8 cellular contexts compared by ENCODE assay signal in the genomic region with DNA sequence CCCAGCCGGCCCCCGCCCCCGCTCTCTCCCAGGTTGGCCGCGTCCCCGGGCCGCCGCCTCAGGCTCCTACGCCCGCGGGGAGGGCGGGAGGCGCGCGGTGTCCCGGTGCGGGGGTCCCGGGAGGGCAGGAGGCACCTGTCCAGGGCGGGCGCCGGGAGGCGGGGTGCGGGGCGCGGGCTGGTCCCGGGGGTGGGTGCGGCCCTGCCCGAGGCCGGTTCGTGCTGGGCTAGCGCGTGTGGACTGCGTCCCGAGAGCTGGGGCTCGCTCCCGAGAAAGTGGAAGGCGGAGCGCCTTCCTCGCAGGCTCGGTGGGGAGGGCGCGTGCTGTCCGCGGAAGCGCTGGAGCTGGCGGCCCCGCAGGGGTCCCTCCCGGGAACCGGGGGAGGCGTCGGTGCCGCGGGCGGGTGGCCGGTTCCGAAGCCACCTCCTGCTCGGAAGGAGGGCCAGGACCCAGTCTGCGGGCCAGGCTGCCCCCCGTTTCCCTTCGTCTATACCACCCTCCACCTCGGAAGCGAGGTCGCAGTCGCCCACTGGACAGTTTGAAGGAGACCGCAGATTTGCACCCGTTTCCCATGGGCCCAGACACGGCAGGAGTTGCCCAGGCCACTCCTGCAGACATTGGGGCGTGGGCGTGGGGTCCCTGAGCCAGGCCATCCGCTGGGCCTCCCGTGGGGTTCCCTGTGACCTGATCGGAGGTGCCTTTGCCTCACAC. TPM values are rescaled to one million over a fixed set of nuclear protein-coding genes. Genes with fewer than 3 reads are reported as not detected.
A peak's percentile ranks its signal among the peaks of the same experiment; 100 is the strongest.
DNase-seq lines count a peak whose midpoint lies in the region; ATAC-seq, FAIRE-seq and TF ChIP-seq lines count a peak whose summit lies in the region.

No MANE protein-coding gene starts in this region.

- H3K4me3 ChIP-seq in endothelial cell of umbilical vein (replicated peaks in 1 of 3; ENCODE audit: insufficient read depth in 1 of 3, low read depth in 1 of 3, low read length in 3 of 3), result peak overlapping the region; percentile 31 to 75 (median 58)

- H3K27me3 ChIP-seq in endothelial cell of umbilical vein (ENCODE audit: control insufficient read depth in 2 of 2, insufficient read depth in 2 of 2, low read length in 2 of 2), result no peaks in the 10 kb centered on the region

- H3K9ac ChIP-seq in ES-I3 (ENCODE audit: low read depth, low read length), result peak overlapping the region; percentile 74
- H3K9ac ChIP-seq in endothelial cell of umbilical vein (replicated peaks; ENCODE audit: extremely low read depth, insufficient read depth, low read length), result peak overlapping the region; percentile 41

- H3K9me3 Mint-ChIP-seq in naive B cell, result no peaks in the 10 kb centered on the region

- CTCF ChIA-PET in endothelial cell of umbilical vein (lab: Charles Lee), result interaction anchor here (1.0 to 1.8 kb wide), 6 partner anchors 10 to 185 kb away, joined by 4 to 7 read pairs (median 4); no protein-coding TSS in a partner anchor

- ATAC-seq in naive B cell (ENCODE audit: low read depth in 2 of 2), result no peak
- no peak for ATAC-seq in GM21390 (IDR thresholded peaks at IDR 0.05; ENCODE audit: unreplicated experiment)

- H3K4me3 Mint-ChIP-seq in naive B cell, result peak overlapping the region; percentile 80 to 99 (median 90)

- H3K79me2 ChIP-seq in endothelial cell of umbilical vein (ENCODE audit: control insufficient read depth, insufficient read depth, low read length), result peaks cover 51% of the 10 kb centered on the region

- dilution Hi-C loops in endothelial cell of umbilical vein (cut with MboI; ENCODE audit: extremely low pct_ligation_motif_present, low sequenced_read_pairs), result no loop called here

- no peak for TF ChIP-seq CTCF in endothelial cell of umbilical vein (IDR thresholded peaks at IDR 0.05; ENCODE audit: extremely low read depth in 1 of 2, insufficient read depth in 1 of 2, low read depth in 1 of 2, low read length in 2 of 2)

- H2AFZ ChIP-seq in endothelial cell of umbilical vein (ENCODE audit: low read depth, low read length), result peak overlapping the region; percentile 18

- H3K27ac ChIP-seq in endothelial cell of umbilical vein (ENCODE audit: insufficient read depth, low read depth, low read length), result no peak overlapping the region

- no peaks in the 10 kb centered on the region; the same call in 1 of the 2 replicates for H3K36me3 ChIP-seq in ES-I3 (ENCODE audit: insufficient read depth, low read length)
- H3K36me3 ChIP-seq in endothelial cell of umbilical vein (ENCODE audit: control insufficient read depth in 2 of 2, extremely low read depth in 1 of 2, insufficient read depth in 2 of 2, low read length in 2 of 2), result no peaks in the 10 kb centered on the region

- DNase-seq in H54 (ENCODE audit: insufficient read length, low spot score) (peak; percentile 48), RKO (ENCODE audit: low spot score) (peak; percentile 16), endothelial cell of umbilical vein (ENCODE audit: low read depth, low spot score) (no peak), naive B cell (no peak), LoVo (ENCODE audit: low spot score) (no peak), T-helper 9 cell (no peak)

- H3K9me3 ChIP-seq in ES-I3 (ENCODE audit: control insufficient read depth, insufficient read depth, low read length), result no peaks in the 10 kb centered on the region
- no peaks in the 10 kb centered on the region for H3K9me3 ChIP-seq in endothelial cell of umbilical vein (replicated peaks; ENCODE audit: control insufficient read depth, insufficient read depth, low read length)

- POLR2A ChIA-PET in endothelial cell of umbilical vein (lab: Charles Lee), result interaction anchor here (0.5 to 1.0 kb wide), 2 partner anchors 25 to 111 kb away, joined by 3 read pairs; no protein-coding TSS in a partner anchor

- peaks cover 7% of the 10 kb centered on the region for H3K4me1 ChIP-seq in ES-I3 (ENCODE audit: insufficient read depth, low read length)
- H3K4me1 ChIP-seq in endothelial cell of umbilical vein (ENCODE audit: control insufficient read depth, extremely low read depth, insufficient read depth, low read length), result peaks cover 24% of the 10 kb centered on the region

- peak overlapping the region; percentile 65 for H3K4me2 ChIP-seq in endothelial cell of umbilical vein (ENCODE audit: insufficient read depth, low read length)

- BruUV-seq in endothelial cell of umbilical vein (replicated peaks; lab: Mats Ljungman, UMichigan), result no TSS peak

- no peaks in the 10 kb centered on the region for H4K20me1 ChIP-seq in endothelial cell of umbilical vein (replicated peaks; ENCODE audit: control insufficient read depth, extremely low read depth, insufficient read depth, low read length)

- H3K9me1 ChIP-seq in endothelial cell of umbilical vein (replicated peaks; ENCODE audit: control insufficient read depth, extremely low read depth, insufficient read depth, low read length), result no peaks in the 10 kb centered on the region

- FAIRE-seq in H54 (lab: Jason Lieb, UNC), result no peak
- no peak for FAIRE-seq in endothelial cell of umbilical vein (lab: Jason Lieb, UNC)

- intact Hi-C loops in endothelial cell of umbilical vein (cut with micrococcal nuclease), result loop anchor here (5.0 kb wide), 1 partner anchor 131 kb away; the partner anchor contains the start of gene PPP1R13B

- no peaks in the 10 kb centered on the region for H3K27me3 Mint-ChIP-seq in naive B cell

- peaks cover 24 to 52% (median 38%) of the 10 kb centered on the region in 3 donors for H3K4me1 Mint-ChIP-seq in naive B cell

- no peaks in the 10 kb centered on the region for H3K36me3 Mint-ChIP-seq in naive B cell

- TF ChIP-seq POLR2A in H54 (IDR thresholded peaks at IDR 0.05; ENCODE audit: low read depth, low read length) (no peak), endothelial cell of umbilical vein (IDR thresholded peaks at IDR 0.05; ENCODE audit: low read depth, low read length) (no peak)

- H3K27ac Mint-ChIP-seq in naive B cell, result peak overlapping the region in 2 of 6 donors; percentile 34 to 76

TF ChIP-seq in endothelial cell of umbilical vein, 7 proteins besides CTCF, POLR2A, EP300 and RAD21:
- TF ChIP-seq JUN (IDR thresholded peaks at IDR 0.05; ENCODE audit: borderline replicate concordance, insufficient read depth, insufficient read length, low read depth), result no peak
- no peak for TF ChIP-seq POLR2AphosphoS5 (IDR thresholded peaks at IDR 0.05; ENCODE audit: insufficient read depth, low read depth, low read length)
- no peak for TF ChIP-seq EZH2 (IDR thresholded peaks at IDR 0.05; ENCODE audit: borderline replicate concordance, low read depth, low read length, severe bottlenecking)
- no peak for TF ChIP-seq MYC (IDR thresholded peaks at IDR 0.05; ENCODE audit: low read depth, low read length)
- no peak for TF ChIP-seq MAX (IDR thresholded peaks at IDR 0.05; ENCODE audit: insufficient read depth, insufficient read length)
- TF ChIP-seq GATA2 (IDR thresholded peaks at IDR 0.05; ENCODE audit: insufficient read depth, insufficient read length, low read depth, low read length), result no peak
- no peak for TF ChIP-seq FOS (IDR thresholded peaks at IDR 0.05; ENCODE audit: borderline replicate concordance, insufficient read depth, low read length)
TF ChIP-seq in endothelial cell of umbilical vein: peak in this region for 0.

RNA-seq across cellular contexts. Expression of gene ZFYVE21, which starts 0.6 kb away (rescaled TPM):
- total RNA-seq in endothelial cell of umbilical vein, result 54.5 and 55.8 TPM in 2 replicates
- polyA plus RNA-seq in endothelial cell of umbilical vein (98.3 and 126 TPM in 2 replicates), naive B cell (ENCODE audit: low read depth in 6 of 6) (10 to 100 TPM in 1 of 6 donors, 1 to 10 TPM in 5; 4.8 to 10.5 (median 6.7) TPM)
- 93.5 and 94.5 TPM in 2 replicates for polyA plus RNA-seq in endothelial cell of umbilical vein (2011; cell fraction: cytosol; rRNA removed)
- 54.3 and 70.0 TPM in 2 replicates for polyA plus RNA-seq in endothelial cell of umbilical vein (2011; cell fraction: nucleus; rRNA removed)
- polyA plus RNA-seq in endothelial cell of umbilical vein (2012), result 42.4 and 49.3 TPM in 2 replicates
- polyA minus RNA-seq in endothelial cell of umbilical vein, result 47.7 and 51.3 TPM in 2 replicates
- 18.8 TPM for polyA minus RNA-seq in endothelial cell of umbilical vein (2011; cell fraction: cytosol; rRNA and poly(A)+ RNA removed)
- polyA minus RNA-seq in endothelial cell of umbilical vein (2011; cell fraction: nucleus; rRNA and poly(A)+ RNA removed), result 27.8 and 30.9 TPM in 2 replicates

RNA-seq across cellular contexts. Expression of gene XRCC3, which starts 1.0 kb away (rescaled TPM):
- total RNA-seq in endothelial cell of umbilical vein, result 25.1 and 27.2 TPM in 2 replicates
- polyA plus RNA-seq in endothelial cell of umbilical vein, result 13.4 and 13.6 TPM in 2 replicates
- polyA plus RNA-seq in endothelial cell of umbilical vein (2011; cell fraction: cytosol; rRNA removed), result 14.1 and 14.5 TPM in 2 replicates
- 33.2 and 41.1 TPM in 2 replicates for polyA plus RNA-seq in endothelial cell of umbilical vein (2011; cell fraction: nucleus; rRNA removed)
- 8.4 and 10.0 TPM in 2 replicates for polyA plus RNA-seq in endothelial cell of umbilical vein (2012)
- 11.2 and 16.4 TPM in 2 replicates for polyA minus RNA-seq in endothelial cell of umbilical vein
- 17.4 TPM for polyA minus RNA-seq in endothelial cell of umbilical vein (2011; cell fraction: cytosol; rRNA and poly(A)+ RNA removed)
- polyA minus RNA-seq in endothelial cell of umbilical vein (2011; cell fraction: nucleus; rRNA and poly(A)+ RNA removed), result 10.9 and 11.2 TPM in 2 replicates
- polyA plus RNA-seq in naive B cell (ENCODE audit: low read depth in 6 of 6), result 1 to 10 TPM; 2.9 to 7.5 (median 5.7) TPM

Comparison
In these comparisons a context has a peak if more than half of its experiments do, and no peak if none do; other contexts are left out.
1. DNase-seq: peak in H54 (single experiment) and RKO (single experiment); none in endothelial cell of umbilical vein (single experiment), naive B cell (single experiment), LoVo (single experiment) and T-helper 9 cell (single experiment).